28 cellular contexts compared by ENCODE assay signal in the genomic region with DNA sequence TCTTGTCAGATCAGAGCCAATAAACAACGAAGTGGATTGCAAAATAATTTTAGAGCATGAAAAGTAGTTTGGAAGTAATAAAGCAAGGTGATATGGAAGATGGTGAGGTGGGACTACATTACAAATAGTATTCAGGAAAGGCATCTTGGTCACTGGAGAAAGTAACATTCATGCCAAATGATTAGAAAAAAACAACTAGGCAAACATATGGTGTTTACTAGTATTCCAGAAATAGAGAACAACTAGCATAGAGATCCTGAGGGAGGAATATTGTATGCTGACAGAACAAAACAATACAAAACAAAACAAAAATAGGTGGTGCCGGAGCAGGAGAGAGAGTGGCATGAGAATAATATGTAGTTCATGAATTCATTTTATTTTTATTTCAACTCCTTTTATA. TPM values are rescaled to one million over a fixed set of nuclear protein-coding genes. Genes with fewer than 3 reads are reported as not detected.
"Had no signal": no experiment of that assay in that cellular context is flagged by ENCODE, and none has a peak within 500 bp of the region (broad histone marks: within the 10 kb centered on the region; RNA-seq: fewer than 3 reads in every experiment).

No MANE protein-coding gene starts in this region.

- H3K4me1 Mint-ChIP-seq: immature natural killer cell; naive B cell; stimulated activated memory B cell treated with anti-CD40 and anti-IgM and Interleukin-4, amounts not matched to agents 10 μg/mL and 1 μg/mL and 100 μg/mL, for 72 hours; stimulated activated naive CD8-positive, alpha-beta T cell treated with anti-CD3 and anti-CD28 coated beads, Interleukin-15, amount 100 ng/mL, for 72 hours had no signal

- H3K27ac ChIP-seq: left lung, lower lobe of right lung, ovary, right atrium auricular region, right lobe of liver, tibial nerve, uterus had no signal

- H3K4me2 ChIP-seq: smooth muscle cell had no signal

- DNase-seq: hippocampal formation; immature natural killer cell; kidney; left colon; left lung; lower lobe of right lung; mammary epithelial cell; mesenchymal stem cell; naive B cell; ovary; right lobe of liver; stimulated activated CD4-positive, alpha-beta T cell treated with anti-CD3 and anti-CD28 coated beads, Interleukin-1b, Interleukin-23, amount 100 ng/mL, for 48 hours; stimulated activated CD4-positive, alpha-beta T cell treated with anti-CD3 and anti-CD28 coated beads, Interleukin-2, amount 100 ng/mL, for 48 hours; stimulated activated CD4-positive, alpha-beta T cell treated with anti-CD3 and anti-CD28 coated beads, Interleukin-4, amount 100 ng/mL, for 4 hours; stimulated activated CD8-positive, alpha-beta memory T cell treated with anti-CD3 and anti-CD28 coated beads, Interleukin-4, amount 100 ng/mL, for 48 hours; stimulated activated naive CD4-positive, alpha-beta T cell treated with Interleukin-2 at 50 U/mL for 16 hours; stimulated activated naive CD8-positive, alpha-beta T cell treated with anti-CD3 and anti-CD28 coated beads, Interleukin-15, amount 100 ng/mL, for 72 hours; substantia nigra; uterus had no signal

- H3K27me3 ChIP-seq: left lung, ovary, right atrium auricular region, right lobe of liver, tibial nerve, uterus had no signal

- H3K27ac Mint-ChIP-seq: immature natural killer cell; mesothelial cell of epicardium; naive B cell; natural killer cell treated with Interleukin-12 subunit alpha and Interleukin-12 subunit beta and Interleukin-15 and Interleukin-18, amount 100 ng/mL, for 72 hours; progenitor cell of endocrine pancreas; stimulated activated memory B cell treated with anti-CD40 and anti-IgM and Interleukin-4, amounts not matched to agents 10 μg/mL and 1 μg/mL and 100 μg/mL, for 72 hours; type B pancreatic cell had no signal

- ATAC-seq: left colon; left lung; lower lobe of right lung; natural killer cell treated with Interleukin-12 subunit alpha and Interleukin-12 subunit beta and Interleukin-15 and Interleukin-18, amount 100 ng/mL, for 72 hours; right lobe of liver; stimulated activated memory B cell treated with anti-CD40 and anti-IgM and Interleukin-4, amounts not matched to agents 10 μg/mL and 1 μg/mL and 100 μg/mL, for 72 hours; stimulated activated naive CD8-positive, alpha-beta T cell treated with anti-CD3 and anti-CD28 coated beads, Interleukin-15, amount 100 ng/mL, for 72 hours had no signal

- H3K27me3 Mint-ChIP-seq: progenitor cell of endocrine pancreas; stimulated activated memory B cell treated with anti-CD40 and anti-IgM and Interleukin-4, amounts not matched to agents 10 μg/mL and 1 μg/mL and 100 μg/mL, for 72 hours; type B pancreatic cell had no signal

- H3K36me3 ChIP-seq: left lung, lower lobe of right lung, ovary, right atrium auricular region, right lobe of liver, tibial nerve, uterus had no signal

- H3K4me3 Mint-ChIP-seq: immature natural killer cell; mesothelial cell of epicardium; naive B cell; natural killer cell treated with Interleukin-12 subunit alpha and Interleukin-12 subunit beta and Interleukin-15 and Interleukin-18, amount 100 ng/mL, for 72 hours; stimulated activated memory B cell treated with anti-CD40 and anti-IgM and Interleukin-4, amounts not matched to agents 10 μg/mL and 1 μg/mL and 100 μg/mL, for 72 hours; stimulated activated naive CD8-positive, alpha-beta T cell treated with anti-CD3 and anti-CD28 coated beads, Interleukin-15, amount 100 ng/mL, for 72 hours; type B pancreatic cell had no signal

- H3K4me1 ChIP-seq: left lung, lower lobe of right lung, right atrium auricular region, uterus had no signal

- H3K36me3 Mint-ChIP-seq: immature natural killer cell; mesothelial cell of epicardium; naive B cell; natural killer cell treated with Interleukin-12 subunit alpha and Interleukin-12 subunit beta and Interleukin-15 and Interleukin-18, amount 100 ng/mL, for 72 hours; stimulated activated memory B cell treated with anti-CD40 and anti-IgM and Interleukin-4, amounts not matched to agents 10 μg/mL and 1 μg/mL and 100 μg/mL, for 72 hours; type B pancreatic cell had no signal

- H3K4me3 ChIP-seq: left lung, lower lobe of right lung, ovary, right atrium auricular region, right lobe of liver, smooth muscle cell, tibial nerve, uterus had no signal

- H3K9me3 ChIP-seq: left lung, lower lobe of right lung, ovary, right atrium auricular region, right lobe of liver, tibial nerve, uterus had no signal

- H3K9me3 Mint-ChIP-seq: immature natural killer cell; mesothelial cell of epicardium; naive B cell; natural killer cell treated with Interleukin-12 subunit alpha and Interleukin-12 subunit beta and Interleukin-15 and Interleukin-18, amount 100 ng/mL, for 72 hours; stimulated activated memory B cell treated with anti-CD40 and anti-IgM and Interleukin-4, amounts not matched to agents 10 μg/mL and 1 μg/mL and 100 μg/mL, for 72 hours; stimulated activated naive CD8-positive, alpha-beta T cell treated with anti-CD3 and anti-CD28 coated beads, Interleukin-15, amount 100 ng/mL, for 72 hours; type B pancreatic cell had no signal

RNA-seq across cellular contexts. Expression of a gene that starts 11.8 kb away (rescaled TPM):
- total RNA-seq: natural killer cell treated with Interleukin-12 subunit alpha and Interleukin-12 subunit beta and Interleukin-15 and Interleukin-18, amount 100 ng/mL, for 72 hours had no signal
- polyA plus RNA-seq: neural cell had no signal
